ENCODE assay signal across 8 cellular contexts in the genomic region with DNA sequence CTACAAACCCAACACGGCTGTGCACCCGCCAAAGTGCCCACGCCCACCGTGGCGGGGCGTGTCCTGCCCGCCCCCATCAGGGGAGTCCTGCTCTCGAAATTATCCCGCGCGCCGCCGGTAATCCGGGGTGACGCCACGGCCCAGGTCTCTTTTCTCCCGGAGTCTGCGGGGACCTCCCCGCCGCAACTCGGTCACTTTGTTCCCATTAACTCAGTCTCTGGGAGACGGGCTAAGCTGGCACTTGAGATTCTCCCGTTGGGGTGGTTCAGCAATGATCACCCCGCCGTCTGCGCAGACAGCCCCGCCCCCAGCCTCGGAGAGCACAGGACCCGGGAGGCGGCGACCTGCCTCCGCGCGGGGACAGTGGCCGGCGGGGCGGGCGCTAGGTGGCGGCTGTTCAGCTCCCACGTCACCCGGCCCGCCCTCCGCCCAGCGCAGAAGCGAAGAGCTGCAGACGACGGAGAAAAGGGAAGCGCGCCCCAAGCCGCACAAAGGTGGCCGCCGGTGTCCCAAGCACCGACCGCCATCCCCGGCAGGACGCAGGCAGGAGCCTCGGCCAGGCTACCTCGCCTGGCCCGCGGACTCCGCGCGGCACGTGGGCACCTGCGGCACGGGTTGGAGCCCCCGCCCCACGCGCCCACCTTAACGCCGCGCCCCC. TPM values are rescaled to one million over a fixed set of nuclear protein-coding genes. Genes with fewer than 3 reads are reported as not detected.
DNase-seq lines count a peak whose midpoint lies in the region; ATAC-seq and TF ChIP-seq lines count a peak whose summit lies in the region.

No MANE protein-coding gene starts in this region.

- H3K79me2 ChIP-seq in hepatocyte = no peaks in the 10 kb centered on the region

- in situ Hi-C loops in HAP-1 (cut with MboI; ENCODE audit: low sequenced_read_pairs) = no loop called here

- peak overlapping the region; percentile 99 for H3K4me2 ChIP-seq in hepatocyte

- H3K4me1 ChIP-seq in HAP-1 = peaks cover 20% of the 10 kb centered on the region
- peaks cover 11% of the 10 kb centered on the region for H3K4me1 ChIP-seq in hepatocyte (ENCODE audit: insufficient read depth)

- no peaks in the 10 kb centered on the region for H4K20me1 ChIP-seq in hepatocyte (ENCODE audit: insufficient read depth, poor library complexity, severe bottlenecking)

- H3K27me3 ChIP-seq in HAP-1 (ENCODE audit: low read depth) (no peaks in the 10 kb centered on the region), hepatocyte (peaks cover 59% of the 10 kb centered on the region)

- H3K4me3 ChIP-seq in GM12864 (ENCODE audit: low read depth, low read length) (peak overlapping the region; percentile 80), HAP-1 (peak overlapping the region; percentile 48), hepatocyte (peak overlapping the region; percentile 57)

- H3K27ac ChIP-seq in hepatocyte = peak overlapping the region; percentile 22

- DNase-seq in GM12864 (ENCODE audit: low read depth) = peak; percentile 74
- DNase-seq in HAP-1 (ENCODE audit: low spot score in 2 of 2) = peak; percentile 74 to 91
- DNase-seq in LoVo (ENCODE audit: low spot score) = peak; percentile 90
- peak; percentile 42 to 78 for DNase-seq in SW 1271 (lab: John Stamatoyannopoulos, UW)
- DNase-seq in activated naive CD8-positive, alpha-beta T cell treated with anti-CD3 and anti-CD28 coated beads, Interleukin-2, amount 50 U/mL, for 16 hours (ENCODE audit: low read depth, low spot score) = peak; percentile 74
- peak; percentile 88 for DNase-seq in hepatocyte (ENCODE audit: low spot score)
- DNase-seq in sciatic nerve (ENCODE audit: low spot score) = peak; percentile 88
- no peak for DNase-seq in OCI-M2 (lab: John Stamatoyannopoulos, UW; ENCODE audit: unreplicated experiment)

- under 1% methylated on average over 39 of the region's 72 CpGs for WGBS in hepatocyte (ENCODE audit: low lambda C conversion rate, missing lambda C conversion rate)

- H3K9me3 ChIP-seq in HAP-1 = no peaks in the 10 kb centered on the region
- H3K9me3 ChIP-seq in hepatocyte (ENCODE audit: low read depth) = no peaks in the 10 kb centered on the region

- no peaks in the 10 kb centered on the region for H3K9me2 ChIP-seq in hepatocyte (replicated peaks; ENCODE audit: insufficient read depth)

- H3K36me3 ChIP-seq in HAP-1 (replicated peaks) (no peaks in the 10 kb centered on the region), hepatocyte (replicated peaks; ENCODE audit: insufficient read depth, low read depth) (no peaks in the 10 kb centered on the region)

- intact Hi-C loops in sciatic nerve (cut with DNase I) = no loop called here

- H2AFZ ChIP-seq in hepatocyte = peak overlapping the region; percentile 85

- ATAC-seq in sciatic nerve = peak; percentile 94

- peak; percentile 25 for TF ChIP-seq CTCF in GM12864 (IDR thresholded peaks at IDR 0.05; ENCODE audit: low read depth, low read length, missing control alignments)
- peak; percentile 27 for TF ChIP-seq CTCF in hepatocyte (IDR thresholded peaks at IDR 0.05; ENCODE audit: poor library complexity)

RNA-seq across cellular contexts. Expression of a gene that starts 31.5 kb away (rescaled TPM):
- 147 and 182 TPM in 2 replicates for total RNA-seq in hepatocyte
- 155 and 179 TPM in 2 replicates for polyA plus RNA-seq in hepatocyte
- total RNA-seq in sciatic nerve = 74.4 TPM

RNA-seq across cellular contexts. Expression of a gene that starts 55.8 kb away (rescaled TPM):
- total RNA-seq in hepatocyte = 38.9 and 48.6 TPM in 2 replicates
- polyA plus RNA-seq in hepatocyte = 88.9 and 96.1 TPM in 2 replicates
- 65.8 TPM for total RNA-seq in sciatic nerve
